Comparison of ENCODE assay signal across 14 cellular contexts in genomic region chrX:115948018-115948923, GRCh38.
DNase-seq lines count a peak whose midpoint lies in the region; ATAC-seq and TF ChIP-seq lines count a peak whose summit lies in the region.
"Had no signal": no experiment of that assay in that cellular context is flagged by ENCODE, and none has a peak within 500 bp of the region (broad histone marks: within the 10 kb centered on the region; RNA-seq: fewer than 3 reads in every experiment).

No MANE protein-coding gene starts in this region.

- ATAC-seq in SK-N-SH treated with all-trans-retinoic acid at 6 μM for 48 hours (peak; percentile 42), GM21447 (IDR thresholded peaks at IDR 0.05; ENCODE audit: unreplicated experiment) (no peak)

- TF ChIP-seq CTCF in LNCAP (IDR thresholded peaks at IDR 0.05) = peak; percentile 48; the same call in 1 of the 2 replicates

- DNase-seq in NOMO-1 (lab: John Stamatoyannopoulos, UW; ENCODE audit: unreplicated experiment in 2 of 2) = peak; percentile 34 to 39
- no peak for DNase-seq in NOMO-1 treated with dmso at 0.1 percent for 144 hours (lab: John Stamatoyannopoulos, UW; ENCODE audit: unreplicated experiment)
- DNase-seq in activated effector memory CD4-positive, alpha-beta T cell treated with Interleukin-2 at 50 U/mL for 16 hours = no peak
- no peak for DNase-seq in NK-92 treated with Interleukin-12 subunit alpha and Interleukin-12 subunit beta, amount 100 ng/mL, for 24 hours (lab: John Stamatoyannopoulos, UW)
- DNase-seq in activated CD8-positive, alpha-beta memory T cell treated with anti-CD3 and anti-CD28 coated beads, Interleukin-2, amount 50 U/mL, for 4 hours = no peak
- DNase-seq: activated CD4-positive, alpha-beta memory T cell treated with anti-CD3 and anti-CD28 coated beads, Interleukin-2, amount 10 ng/mL, durations not matched to agents 7 days and 5 days; activated naive CD8-positive, alpha-beta T cell treated with anti-CD3 and anti-CD28 coated beads for 36 hours; cortex of kidney; GDM1; islet precursor cell; nephron progenitor cell had no signal

TF ChIP-seq in SK-N-SH treated with all-trans-retinoic acid at 6 μM for 48 hours, 23 proteins besides CTCF, POLR2A, EP300 and RAD21:
- no peak for TF ChIP-seq GLIS3 (CRISPR knock-in tag; IDR thresholded peaks at IDR 0.05)

Comparison
In these comparisons a context has a peak if more than half of its experiments do, and no peak if none do; other contexts are left out.
1. DNase-seq: peak in NOMO-1 (2 of 2); none in NOMO-1 treated with dmso at 0.1 percent for 144 hours (single experiment), activated effector memory CD4-positive, alpha-beta T cell treated with Interleukin-2 at 50 U/mL for 16 hours (single experiment), NK-92 treated with Interleukin-12 subunit alpha and Interleukin-12 subunit beta, amount 100 ng/mL, for 24 hours (single experiment) and activated CD8-positive, alpha-beta memory T cell treated with anti-CD3 and anti-CD28 coated beads, Interleukin-2, amount 50 U/mL, for 4 hours (single experiment).